In genomic region chr19:13100871-13101589, GRCh38 we compare ENCODE assay signal across 1 cellular context.
A peak's percentile ranks its signal among the peaks of the same experiment; 100 is the strongest.
TF ChIP-seq lines count a peak whose summit lies in the region.

No MANE protein-coding gene starts in this region.

TF ChIP-seq in K562, 482 proteins besides CTCF, POLR2A, EP300 and RAD21 (continues in another document):
- TF ChIP-seq MNT (conservative IDR thresholded peaks at IDR 0.05) = 0 out of 4 replicates have a peak, but pooled peaks of 1 of the 2 experiments have one; percentile 23
- 0 out of 2 replicates have a peak, but pooled peaks have one; percentile 16 for TF ChIP-seq ETS1 (conservative IDR thresholded peaks at IDR 0.05; ENCODE audit: control insufficient read depth, low read depth, low read length)
- TF ChIP-seq NFE2L1 (tag; IDR thresholded peaks at IDR 0.05; ENCODE audit: borderline replicate concordance, low read depth) = no peak
- no peak for TF ChIP-seq RB1 (IDR thresholded peaks at IDR 0.05; ENCODE audit: low read depth)
- no peak for TF ChIP-seq ZNF780A (CRISPR knock-in tag; IDR thresholded peaks at IDR 0.05)
- no peak for TF ChIP-seq HEY1 (CRISPR knock-in tag; IDR thresholded peaks at IDR 0.05; ENCODE audit: borderline replicate concordance)
- TF ChIP-seq ZKSCAN1 (IDR thresholded peaks at IDR 0.05; ENCODE audit: low read depth, low read length) = no peak
- no peak for TF ChIP-seq MTA3 (IDR thresholded peaks at IDR 0.05; ENCODE audit: borderline replicate concordance)
- TF ChIP-seq SRSF7 (optimal IDR thresholded peaks at IDR 0.05; ENCODE audit: low read depth, low read length) = no peak
- TF ChIP-seq ZFP36 (IDR thresholded peaks at IDR 0.05; ENCODE audit: low read depth, low read length, partially characterized antibody) = no peak
- no peak for TF ChIP-seq FOXA3 (CRISPR knock-in tag; conservative IDR thresholded peaks at IDR 0.05 in 1 of 2, IDR thresholded peaks at IDR 0.05 in 1 of 2)
- TF ChIP-seq FOXM1 (IDR thresholded peaks at IDR 0.05; ENCODE audit: low read depth) = no peak
- TF ChIP-seq FOXM1 (CRISPR knock-in tag; IDR thresholded peaks at IDR 0.05; ENCODE audit: low read depth) = no peak
- TF ChIP-seq BHLHE40 (IDR thresholded peaks at IDR 0.05; ENCODE audit: low read length) = no peak
- no peak for TF ChIP-seq JUNB (CRISPR knock-in tag; conservative IDR thresholded peaks at IDR 0.05)
- TF ChIP-seq HDAC3 (IDR thresholded peaks at IDR 0.05; ENCODE audit: borderline replicate concordance, partially characterized antibody) = no peak
- no peak for TF ChIP-seq ETS2 (tag; IDR thresholded peaks at IDR 0.05; ENCODE audit: borderline replicate concordance, poor library complexity, severe bottlenecking)
- no peak; the same call in 1 of the 2 replicates for TF ChIP-seq ARID4B (CRISPR knock-in tag; IDR thresholded peaks at IDR 0.05)
- no peak for TF ChIP-seq ZBTB49 (CRISPR knock-in tag; IDR thresholded peaks at IDR 0.05; ENCODE audit: borderline replicate concordance)
- TF ChIP-seq MCM7 (IDR thresholded peaks at IDR 0.05) = no peak
- no peak for TF ChIP-seq ZBTB8A (IDR thresholded peaks at IDR 0.05; ENCODE audit: partially characterized antibody)
- TF ChIP-seq SP2 (IDR thresholded peaks at IDR 0.05; ENCODE audit: extremely low read depth, low read depth, low read length, poor library complexity, severe bottlenecking) = no peak
- TF ChIP-seq KDM1A (IDR thresholded peaks at IDR 0.05) = peak in 1 of 2 experiments; percentile 71; a peak in 1 of 4 replicates
- TF ChIP-seq ZKSCAN8 (CRISPR knock-in tag; IDR thresholded peaks at IDR 0.05) = no peak
- TF ChIP-seq SIRT6 (IDR thresholded peaks at IDR 0.05; ENCODE audit: low read depth, low read length) = no peak
- TF ChIP-seq RHOXF2B (CRISPR knock-in tag; conservative IDR thresholded peaks at IDR 0.05) = no peak
- TF ChIP-seq DIDO1 (tag; IDR thresholded peaks at IDR 0.05; ENCODE audit: low read depth) = no peak
- TF ChIP-seq ZNF830 (CRISPR knock-in tag; IDR thresholded peaks at IDR 0.05) = no peak
- TF ChIP-seq NCOR1 (IDR thresholded peaks at IDR 0.05) = no peak
- TF ChIP-seq ZNF512 (tag; IDR thresholded peaks at IDR 0.05) = no peak
- TF ChIP-seq CREM (IDR thresholded peaks at IDR 0.05; ENCODE audit: low read depth) = peak; percentile 49
- TF ChIP-seq CEBPZ (IDR thresholded peaks at IDR 0.05; ENCODE audit: borderline replicate concordance, low read depth, low read length) = no peak
- no peak for TF ChIP-seq SPI1 (IDR thresholded peaks at IDR 0.05; ENCODE audit: borderline replicate concordance, low read depth, low read length)
- TF ChIP-seq PRDM10 (IDR thresholded peaks at IDR 0.05; ENCODE audit: partially characterized antibody) = peak; percentile 66
- TF ChIP-seq MCM3 (IDR thresholded peaks at IDR 0.05) = no peak
- no peak for TF ChIP-seq HMBOX1 (IDR thresholded peaks at IDR 0.05)
- TF ChIP-seq ZNF197 (CRISPR knock-in tag; IDR thresholded peaks at IDR 0.05; ENCODE audit: low read depth) = no peak
- TF ChIP-seq NR4A1 (CRISPR knock-in tag; IDR thresholded peaks at IDR 0.05) = no peak
- TF ChIP-seq NR4A1 (tag; IDR thresholded peaks at IDR 0.05) = no peak
